In the genomic region with DNA sequence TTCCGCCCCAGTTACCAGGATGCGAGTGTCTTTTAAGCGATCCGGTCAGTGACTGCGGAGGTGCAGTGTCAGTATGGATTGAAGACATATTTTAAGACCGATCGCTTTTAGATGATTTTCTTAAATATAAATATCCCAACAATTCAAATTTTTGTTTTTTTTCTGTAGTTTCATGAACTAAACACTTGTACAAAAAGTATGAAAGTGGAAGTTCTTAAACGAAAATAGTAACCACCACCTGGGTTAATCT, we compare ENCODE assay signal across 8 cellular contexts. TPM values are rescaled to one million over a fixed set of nuclear protein-coding genes. Genes with fewer than 3 reads are reported as not detected.
DNase-seq lines count a peak whose midpoint lies in the region; ATAC-seq and TF ChIP-seq lines count a peak whose summit lies in the region.

No MANE protein-coding gene starts in this region.

- H3K4me1 ChIP-seq in SJSA1 (replicated peaks) (peaks cover 9% of the 10 kb centered on the region), skeletal muscle tissue (ENCODE audit: control insufficient read depth in 3 of 3, insufficient read depth in 3 of 3, low read length in 3 of 3) (peaks cover 5 to 15% (median 6%) of the 10 kb centered on the region in 3 donors)

- H3K27ac ChIP-seq in SJSA1 (peak overlapping the region; percentile 41; the same call in 1 of the 2 replicates), skeletal muscle tissue (ENCODE audit: low read depth, low read length) (peak overlapping the region; percentile 88)

- H3K9me3 ChIP-seq in SJSA1 (replicated peaks) (no peaks in the 10 kb centered on the region), skeletal muscle tissue (ENCODE audit: control insufficient read depth in 3 of 3, low read length in 3 of 3) (no peaks in the 10 kb centered on the region)

- H3K4me3 ChIP-seq in SJSA1 (peak overlapping the region; percentile 74), fibroblast of villous mesenchyme (ENCODE audit: low read depth, low read length) (peak overlapping the region; percentile 67), skeletal muscle tissue (ENCODE audit: low read length in 3 of 3) (peak overlapping the region; percentile 75 to 97 (median 83))

- peak overlapping the region; percentile 92 to 97 (median 96) for H3K9ac ChIP-seq in skeletal muscle tissue (ENCODE audit: low read depth in 1 of 3, low read length in 3 of 3)

- TF ChIP-seq CTCF in fibroblast of villous mesenchyme (IDR thresholded peaks at IDR 0.05; ENCODE audit: insufficient read depth, low read depth, low read length) = no peak

- peak; percentile 4 for ATAC-seq in GM19468 (IDR thresholded peaks at IDR 0.05; ENCODE audit: extremely low read depth, unreplicated experiment)
- ATAC-seq in GM21360 (IDR thresholded peaks at IDR 0.05; ENCODE audit: unreplicated experiment) = no peak
- ATAC-seq in HG03342 (IDR thresholded peaks at IDR 0.05; ENCODE audit: unreplicated experiment) = no peak

- peaks cover 5% of the 10 kb centered on the region for H3K27me3 ChIP-seq in SJSA1 (replicated peaks)
- H3K27me3 ChIP-seq in skeletal muscle tissue (ENCODE audit: control insufficient read depth in 3 of 3, insufficient read depth in 3 of 3, low read length in 3 of 3) = peaks cover 0 to under 1% (median 0%) of the 10 kb centered on the region in 3 donors

- H3K36me3 ChIP-seq in SJSA1 (peaks cover 3% of the 10 kb centered on the region; the same call in 1 of the 2 replicates), skeletal muscle tissue (ENCODE audit: control insufficient read depth in 3 of 3, insufficient read depth in 3 of 3, low read length in 3 of 3) (no peaks in the 10 kb centered on the region)

- DNase-seq in SJSA1 (ENCODE audit: low read depth in 1 of 2, low spot score in 2 of 2) = no peak
- DNase-seq in fibroblast of villous mesenchyme (ENCODE audit: low read depth) = no peak
- DNase-seq in foreskin melanocyte = no peak
- DNase-seq in HuH-7 (ENCODE audit: low spot score) = no peak

RNA-seq across cellular contexts. Expression of a gene that starts 0.9 kb away (rescaled TPM):
- total RNA-seq in SJSA1 (2014; rRNA removed; shearing (Covaris generic)) = 37.5 and 119 TPM in 2 replicates
- total RNA-seq in fibroblast of villous mesenchyme = 32.9 and 38.4 TPM in 2 replicates
- 71.5 TPM for total RNA-seq in skeletal muscle tissue

RNA-seq across cellular contexts. Expression of a gene that starts 3.9 kb away (rescaled TPM):
- total RNA-seq in SJSA1 (2014; rRNA removed; shearing (Covaris generic)) = 73.9 and 83.3 TPM in 2 replicates
- total RNA-seq in fibroblast of villous mesenchyme = 43.2 and 49.0 TPM in 2 replicates
- 31.3 TPM for total RNA-seq in skeletal muscle tissue

RNA-seq across cellular contexts. Expression of a gene that starts 28.2 kb away (rescaled TPM):
- total RNA-seq in SJSA1 (2014; rRNA removed; shearing (Covaris generic)) = not detected in 2 replicates
- total RNA-seq in fibroblast of villous mesenchyme (not detected in 2 replicates), skeletal muscle tissue (2.6 TPM)
